ENCODE assay signal across 9 cellular contexts in the genomic region with DNA sequence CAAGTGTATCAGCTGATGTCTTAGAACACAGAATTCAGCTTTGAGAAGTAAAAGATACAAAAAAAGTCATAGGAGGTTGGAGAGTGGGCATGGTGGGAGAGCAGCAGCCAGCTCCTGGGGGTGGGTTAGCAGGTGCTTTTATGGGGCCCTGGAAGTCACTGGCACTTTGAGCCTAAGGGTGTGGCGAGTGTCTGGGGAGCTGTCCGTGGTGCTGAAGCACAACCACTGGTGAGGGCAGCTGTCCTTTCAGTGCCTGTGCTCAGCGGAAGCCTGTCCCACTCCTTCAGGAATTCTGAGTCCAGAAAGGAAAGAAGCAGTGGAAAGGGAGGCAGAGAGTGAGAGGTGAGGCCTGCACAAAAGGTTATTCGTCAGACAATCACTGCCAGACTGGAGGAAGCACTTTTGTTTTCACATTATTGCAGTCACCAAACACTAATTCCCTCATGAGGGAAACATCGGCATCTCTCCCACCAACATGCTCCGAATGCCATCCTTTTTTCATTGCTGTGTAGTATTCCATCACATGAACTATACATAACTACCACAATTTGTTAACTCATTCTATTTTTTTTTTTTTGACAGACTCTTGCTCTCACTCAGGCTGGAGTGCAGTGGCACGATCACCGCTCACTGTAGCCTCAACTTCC. TPM values are rescaled to one million over a fixed set of nuclear protein-coding genes. Genes with fewer than 3 reads are reported as not detected.
DNase-seq lines count a peak whose midpoint lies in the region; ATAC-seq, FAIRE-seq and TF ChIP-seq lines count a peak whose summit lies in the region.
"Had no signal": no experiment of that assay in that cellular context is flagged by ENCODE, and none has a peak within 500 bp of the region (broad histone marks: within the 10 kb centered on the region; RNA-seq: fewer than 3 reads in every experiment).

No MANE protein-coding gene starts in this region.

- 50 to 58% (median 51%) methylated on average over 8 of the region's 8 CpGs for WGBS in ovary, 3 donors

- H3K4me1 ChIP-seq in endothelial cell of umbilical vein (ENCODE audit: control insufficient read depth, extremely low read depth, insufficient read depth, low read length) (no peaks in the 10 kb centered on the region), ovary (ENCODE audit: insufficient read depth) (no peaks in the 10 kb centered on the region)

- ATAC-seq in HG02642 (IDR thresholded peaks at IDR 0.05; ENCODE audit: poor library complexity, unreplicated experiment) = no peak

- no peak overlapping the region for H3K27ac Mint-ChIP-seq in CD14-positive monocyte

- H3K4me1 Mint-ChIP-seq in CD14-positive monocyte = no peaks in the 10 kb centered on the region

- no peaks in the 10 kb centered on the region for H3K79me2 ChIP-seq in endothelial cell of umbilical vein (ENCODE audit: control insufficient read depth, insufficient read depth, low read length)

- H3K9ac ChIP-seq in endothelial cell of umbilical vein (replicated peaks; ENCODE audit: extremely low read depth, insufficient read depth, low read length) = no peak overlapping the region

- no peak overlapping the region for H2AFZ ChIP-seq in endothelial cell of umbilical vein (ENCODE audit: low read depth, low read length)

- POLR2A ChIA-PET in endothelial cell of umbilical vein (lab: Charles Lee) = no interaction called here

- H3K4me3 ChIP-seq in endothelial cell of umbilical vein (replicated peaks in 1 of 3; ENCODE audit: insufficient read depth in 1 of 3, low read depth in 1 of 3, low read length in 3 of 3) (no peak overlapping the region), ovary (no peak overlapping the region)

- in situ Hi-C loops in ACHN (cut with HindIII; ENCODE audit: low pct_ligation_motif_present, low pct_unique_long_range_greater_than_20kb, low sequenced_read_pairs) = loop anchor here (25.0 kb wide), 1 partner anchor 463 kb away; no protein-coding TSS in a partner anchor

- dilution Hi-C loops in endothelial cell of umbilical vein (cut with MboI; ENCODE audit: extremely low pct_ligation_motif_present, low sequenced_read_pairs) = no loop called here

- no peak for TF ChIP-seq POLR2A in endothelial cell of umbilical vein (IDR thresholded peaks at IDR 0.05; ENCODE audit: low read depth, low read length)
- TF ChIP-seq POLR2A in ovary (IDR thresholded peaks at IDR 0.05) = no peak

- H3K4me3 Mint-ChIP-seq in CD14-positive monocyte = no peak overlapping the region

- no peak for TF ChIP-seq EP300 in ovary (IDR thresholded peaks at IDR 0.05)

- no peaks in the 10 kb centered on the region for H3K27me3 ChIP-seq in endothelial cell of umbilical vein (ENCODE audit: control insufficient read depth in 2 of 2, insufficient read depth in 2 of 2, low read length in 2 of 2)
- no peaks in the 10 kb centered on the region for H3K27me3 ChIP-seq in ovary

- no peaks in the 10 kb centered on the region for H4K20me1 ChIP-seq in endothelial cell of umbilical vein (replicated peaks; ENCODE audit: control insufficient read depth, extremely low read depth, insufficient read depth, low read length)

- no peak overlapping the region for H3K4me2 ChIP-seq in endothelial cell of umbilical vein (ENCODE audit: insufficient read depth, low read length)

- H3K27me3 Mint-ChIP-seq in CD14-positive monocyte (ENCODE audit: low read depth in 3 of 3) = peaks cover 3 to 5% (median 4%) of the 10 kb centered on the region in 3 donors

- CTCF ChIA-PET in endothelial cell of umbilical vein (lab: Charles Lee) = no interaction called here

- intact Hi-C loops in endothelial cell of umbilical vein (cut with micrococcal nuclease) = loop anchor here (1.0 to 5.0 kb wide), 2 partner anchors 25 to 313 kb away; no protein-coding TSS in a partner anchor
- intact Hi-C loops in ovary (cut with DNase I) = no loop called here
- intact Hi-C loops in CD14-positive monocyte (cut with micrococcal nuclease) = no loop called here

- H3K36me3 Mint-ChIP-seq in CD14-positive monocyte = no peaks in the 10 kb centered on the region

- DNase-seq in ACHN = peak; percentile 49
- peak; percentile 71 for DNase-seq in HuH-7.5 (ENCODE audit: low spot score)
- DNase-seq in activated CD4-positive, alpha-beta T cell treated with anti-CD3 and anti-CD28 coated beads, Interleukin-2, amount 50 U/mL, for 4 hours = peak; percentile 31 to 39
- peak; percentile 35 for DNase-seq in endothelial cell of umbilical vein (ENCODE audit: low read depth, low spot score)
- peak in 4 of 5 donors; percentile 21 to 54 (median 48) for DNase-seq in ovary
- no peak for DNase-seq in CD14-positive monocyte (ENCODE audit: low spot score)
- no peak for DNase-seq in NCI-H2029 (lab: John Stamatoyannopoulos, UW)

- H3K9me3 ChIP-seq in endothelial cell of umbilical vein (replicated peaks; ENCODE audit: control insufficient read depth, insufficient read depth, low read length) (no peaks in the 10 kb centered on the region), ovary (no peaks in the 10 kb centered on the region)

- no peak for FAIRE-seq in endothelial cell of umbilical vein (lab: Jason Lieb, UNC)

- peaks cover 0 to 1% (median 0%) of the 10 kb centered on the region in 7 donors for H3K9me3 Mint-ChIP-seq in CD14-positive monocyte

- BruUV-seq in endothelial cell of umbilical vein (replicated peaks; lab: Mats Ljungman, UMichigan) = no TSS peak

- no peaks in the 10 kb centered on the region for H3K36me3 ChIP-seq in endothelial cell of umbilical vein (ENCODE audit: control insufficient read depth in 2 of 2, extremely low read depth in 1 of 2, insufficient read depth in 2 of 2, low read length in 2 of 2)
- no peaks in the 10 kb centered on the region for H3K36me3 ChIP-seq in ovary

- H3K27ac ChIP-seq in endothelial cell of umbilical vein (ENCODE audit: insufficient read depth, low read depth, low read length) = no peak overlapping the region
- H3K27ac ChIP-seq in ovary = no peak overlapping the region
- H3K27ac ChIP-seq: VCaP had no signal

- TF ChIP-seq CTCF in endothelial cell of umbilical vein (IDR thresholded peaks at IDR 0.05; ENCODE audit: extremely low read depth in 1 of 2, insufficient read depth in 1 of 2, low read depth in 1 of 2, low read length in 2 of 2) (no peak), ovary (IDR thresholded peaks at IDR 0.05) (no peak), CD14-positive monocyte (IDR thresholded peaks at IDR 0.05) (no peak)

- no peaks in the 10 kb centered on the region for H3K9me1 ChIP-seq in endothelial cell of umbilical vein (replicated peaks; ENCODE audit: control insufficient read depth, extremely low read depth, insufficient read depth, low read length)

TF ChIP-seq in endothelial cell of umbilical vein, 7 proteins besides CTCF, POLR2A, EP300 and RAD21:
- TF ChIP-seq FOS (IDR thresholded peaks at IDR 0.05; ENCODE audit: borderline replicate concordance, insufficient read depth, low read length) (no peak), MYC (IDR thresholded peaks at IDR 0.05; ENCODE audit: low read depth, low read length) (no peak)

RNA-seq across cellular contexts. Expression of a gene that starts 59.4 kb away (rescaled TPM):
- total RNA-seq in endothelial cell of umbilical vein (124 TPM in 2 replicates), ovary (10 to 100 TPM; 17.0 to 64.4 (median 37.2) TPM)
- polyA plus RNA-seq in endothelial cell of umbilical vein (50.0 and 53.3 TPM in 2 replicates), ovary (10 to 100 TPM; 23.6 to 33.8 TPM), CD14-positive monocyte (1 to 10 TPM; 1.7 to 3.0 TPM)
- 51.0 and 57.8 TPM in 2 replicates for polyA plus RNA-seq in endothelial cell of umbilical vein (2011; cell fraction: cytosol; rRNA removed)
- polyA plus RNA-seq in endothelial cell of umbilical vein (2011; cell fraction: nucleus; rRNA removed) = 75.3 and 79.7 TPM in 2 replicates
- polyA plus RNA-seq in endothelial cell of umbilical vein (2012) = 72.5 and 82.9 TPM in 2 replicates
- 50.3 and 57.7 TPM in 2 replicates for polyA minus RNA-seq in endothelial cell of umbilical vein
- polyA minus RNA-seq in endothelial cell of umbilical vein (2011; cell fraction: cytosol; rRNA and poly(A)+ RNA removed) = 17.2 TPM
- 35.9 and 37.0 TPM in 2 replicates for polyA minus RNA-seq in endothelial cell of umbilical vein (2011; cell fraction: nucleus; rRNA and poly(A)+ RNA removed)

Comparison
In these comparisons a context has a peak if more than half of its experiments do, and no peak if none do; other contexts are left out.
1. DNase-seq: peak in ACHN (single experiment), HuH-7.5 (single experiment), activated CD4-positive, alpha-beta T cell treated with anti-CD3 and anti-CD28 coated beads, Interleukin-2, amount 50 U/mL, for 4 hours (2 of 2), endothelial cell of umbilical vein (single experiment) and ovary (4 of 5); none in CD14-positive monocyte (single experiment) and NCI-H2029 (single experiment).
2. RNA of a gene that starts 59.4 kb away (polyA plus RNA-seq): 50.0 to 82.9 TPM in endothelial cell of umbilical vein and 23.6 to 33.8 TPM in ovary; 1.7 to 3.0 TPM in CD14-positive monocyte; every median in the first group is over 4 times any median in the second.